Comparison of ENCODE assay signal across 9 cellular contexts in genomic region chr5:93583525-93583798, GRCh38. TPM values are rescaled to one million over a fixed set of nuclear protein-coding genes. Genes with fewer than 3 reads are reported as not detected.
DNase-seq lines count a peak whose midpoint lies in the region; ATAC-seq, FAIRE-seq and TF ChIP-seq lines count a peak whose summit lies in the region.
"Had no signal": no experiment of that assay in that cellular context is flagged by ENCODE, and none has a peak within 500 bp of the region (broad histone marks: within the 10 kb centered on the region; RNA-seq: fewer than 3 reads in every experiment).

No MANE protein-coding gene starts in this region.

- no peaks in the 10 kb centered on the region for H3F3A ChIP-seq in DOHH2 (ENCODE audit: control insufficient read depth, insufficient read depth)

- DNase-seq in LNCaP clone FGC (ENCODE audit: low read depth): no peak
- no peak for DNase-seq in pancreas
- DNase-seq in AG20443 (ENCODE audit: low spot score): no peak
- DNase-seq: activated CD4-positive, CD25-positive, alpha-beta regulatory T cell had no signal

- H4K20me1 ChIP-seq in DOHH2 (ENCODE audit: control insufficient read depth, insufficient read depth, low read depth, low read length): no peaks in the 10 kb centered on the region

- peak overlapping the region; percentile 51 for H3K4me3 ChIP-seq in DOHH2 (ENCODE audit: low read length)
- H3K4me3 ChIP-seq in LNCaP clone FGC (ENCODE audit: low read depth, low read length): peak overlapping the region; percentile 41
- H3K4me3 ChIP-seq in ectodermal cell (ENCODE audit: insufficient read depth, low read depth, low read length): peak overlapping the region; percentile 78
- H3K4me3 ChIP-seq in pancreas: peak overlapping the region; percentile 20 to 51 (median 49)

- WGBS in ectodermal cell, 2 experiments: 0 to 2% methylated on average over 3 to 4 of the region's 6 CpGs
- whole genome bisulfite sequencing in pancreas, 2 donors: 6 to 8% methylated on average over 6 of the region's 6 CpGs

- TF ChIP-seq CTCF in DOHH2 (IDR thresholded peaks at IDR 0.05; ENCODE audit: low read depth, low read length, poor library complexity, severe bottlenecking) (no peak), LNCaP clone FGC (IDR thresholded peaks at IDR 0.05; ENCODE audit: control insufficient read depth, extremely low read depth, insufficient read depth) (no peak), pancreas (IDR thresholded peaks at IDR 0.05) (no peak)

- H3K9me3 ChIP-seq in DOHH2 (ENCODE audit: control insufficient read depth, insufficient read depth, low read length): no peaks in the 10 kb centered on the region
- no peaks in the 10 kb centered on the region for H3K9me3 ChIP-seq in ectodermal cell (ENCODE audit: control insufficient read depth, low read length)
- H3K9me3 ChIP-seq in pancreas: no peaks in the 10 kb centered on the region

- peak overlapping the region; percentile 69 for H3K4me2 ChIP-seq in DOHH2 (ENCODE audit: low read length)

- FAIRE-seq in pancreas (lab: Jason Lieb, UNC): no peak

- H3K9me2 ChIP-seq in DOHH2 (replicated peaks; ENCODE audit: control insufficient read depth, low read length): no peaks in the 10 kb centered on the region

- H3K4me1 ChIP-seq in DOHH2 (ENCODE audit: control insufficient read depth, low read length): peaks cover 24% of the 10 kb centered on the region
- peaks cover 3% of the 10 kb centered on the region for H3K4me1 ChIP-seq in ectodermal cell (ENCODE audit: control insufficient read depth, insufficient read depth, low read length)
- peaks cover 0 to 5% (median 0%) of the 10 kb centered on the region in 3 donors for H3K4me1 ChIP-seq in pancreas

- no peak for ATAC-seq in pancreas
- no peak for ATAC-seq in HG03108 (IDR thresholded peaks at IDR 0.05; ENCODE audit: unreplicated experiment)
- ATAC-seq in GM18502 (IDR thresholded peaks at IDR 0.05; ENCODE audit: poor library complexity, unreplicated experiment): no peak
- ATAC-seq in GM19035 (IDR thresholded peaks at IDR 0.05; ENCODE audit: unreplicated experiment): no peak

- H3K27ac ChIP-seq in DOHH2 (ENCODE audit: low read depth, low read length) (no peak overlapping the region), ectodermal cell (ENCODE audit: insufficient read depth, low read depth, low read length, poor library complexity, severe bottlenecking) (peak overlapping the region; percentile 78), pancreas (peak overlapping the region in 1 of 4 donors; percentile 33)

- intact Hi-C loops in pancreas (cut with DNase I): no loop called here

- H3K36me3 ChIP-seq in DOHH2 (ENCODE audit: control insufficient read depth, low read length) (no peaks in the 10 kb centered on the region), ectodermal cell (ENCODE audit: control insufficient read depth, insufficient read depth, low read length) (peaks cover 9% of the 10 kb centered on the region), pancreas (no peaks in the 10 kb centered on the region)

- H3K79me2 ChIP-seq in DOHH2 (ENCODE audit: control insufficient read depth, low read length): no peaks in the 10 kb centered on the region

- H3K27me3 ChIP-seq in DOHH2 (ENCODE audit: control insufficient read depth, low read length) (peaks cover 58% of the 10 kb centered on the region), ectodermal cell (ENCODE audit: control insufficient read depth, insufficient read depth, low read length, poor library complexity, severe bottlenecking) (peaks cover 76% of the 10 kb centered on the region), pancreas (peaks cover 0 to 14% (median 0%) of the 10 kb centered on the region in 4 donors)

RNA-seq across cellular contexts. Expression of gene NR2F1, which starts 0.4 kb away (rescaled TPM):
- polyA plus RNA-seq in ectodermal cell (2013, experiment 1 of 4): 140 TPM
- 135 TPM for polyA plus RNA-seq in ectodermal cell (2013, experiment 2 of 4)
- 150 TPM for polyA plus RNA-seq in ectodermal cell (2013, experiment 3 of 4)
- 188 TPM for polyA plus RNA-seq in ectodermal cell (2013, experiment 4 of 4)
- total RNA-seq in pancreas: 1 to 10 TPM; 1.4 to 8.1 (median 5.6) TPM
- polyA plus RNA-seq in pancreas: 1 to 10 TPM; 4.3 to 4.4 TPM

RNA-seq across cellular contexts. Expression of gene NR2F1-AS1, which starts 2.4 kb away (rescaled TPM):
- polyA plus RNA-seq in ectodermal cell (2013, experiment 1 of 4): 17.0 TPM
- 18.7 TPM for polyA plus RNA-seq in ectodermal cell (2013, experiment 2 of 4)
- 13.3 TPM for polyA plus RNA-seq in ectodermal cell (2013, experiment 3 of 4)
- polyA plus RNA-seq in ectodermal cell (2013, experiment 4 of 4): 19.5 TPM
- total RNA-seq in pancreas: 1 to 10 TPM in 5 of 6 donors, under 1 TPM in 1; 0.65 to 2.7 (median 2.0) TPM
- polyA plus RNA-seq in pancreas: 1 to 10 TPM; 3.1 to 4.4 TPM
